Comparison of ENCODE assay signal across 8 cellular contexts in the genomic region with DNA sequence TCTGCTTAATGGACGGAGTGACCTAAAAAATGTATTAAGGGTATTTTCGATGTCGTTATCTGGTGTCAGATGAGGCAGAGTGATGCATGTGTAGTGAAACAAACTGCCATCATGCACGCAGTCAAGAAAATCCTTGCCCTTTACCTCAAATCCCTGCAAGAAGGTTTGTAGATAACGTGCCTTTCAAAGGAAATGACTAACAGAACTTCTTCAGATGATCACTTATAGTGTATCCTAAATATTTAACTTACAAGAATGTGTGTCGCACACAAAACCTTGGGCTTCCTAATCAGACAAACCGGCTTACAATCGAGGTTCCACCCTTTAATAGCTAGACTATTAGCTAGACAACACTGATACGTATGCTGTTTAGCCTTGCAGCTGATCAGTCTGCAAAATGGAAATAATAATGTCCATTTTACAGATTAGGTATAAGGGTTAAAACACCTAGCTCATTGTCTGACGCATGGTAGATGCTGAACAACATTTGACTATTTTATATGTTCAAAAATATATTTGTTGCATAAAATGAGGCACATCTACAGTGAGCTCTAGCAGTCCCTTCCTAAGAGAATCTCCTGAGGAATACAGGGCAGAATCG. TPM values are rescaled to one million over a fixed set of nuclear protein-coding genes. Genes with fewer than 3 reads are reported as not detected.
DNase-seq lines count a peak whose midpoint lies in the region; ATAC-seq and TF ChIP-seq lines count a peak whose summit lies in the region.

No MANE protein-coding gene starts in this region.

- peaks cover 6% of the 10 kb centered on the region; the same call in 1 of the 2 replicates for H3K27me3 Mint-ChIP-seq in WTC11 (ENCODE audit: low read depth)

- peak overlapping the region in 1 of 2 donors; percentile 96 for H3K27ac ChIP-seq in testis

- no peaks in the 10 kb centered on the region for H3K9me3 Mint-ChIP-seq in WTC11

- CTCF ChIA-PET in WTC11 (lab: Charles Lee): interaction anchor here (0.9 kb wide), 1 partner anchor 351 kb away, joined by 3 read pairs; no protein-coding TSS in a partner anchor

- TF ChIP-seq CTCF in WTC11 (IDR thresholded peaks at IDR 0.05): no peak
- no peak for TF ChIP-seq CTCF in testis (IDR thresholded peaks at IDR 0.05)

- ATAC-seq in activated CD4-positive, CD25-positive, alpha-beta regulatory T cell treated with anti-CD3 and anti-CD28 coated beads, Interleukin-2, amount 50 U/mL, for 24 hours: peak; percentile 3 to 4
- ATAC-seq in WTC11 (no peak), HG03457 (IDR thresholded peaks at IDR 0.05; ENCODE audit: unreplicated experiment) (no peak), GM18868 (IDR thresholded peaks at IDR 0.05; ENCODE audit: unreplicated experiment) (no peak)

- no peaks in the 10 kb centered on the region for H3K27me3 ChIP-seq in testis

- DNase-seq in activated CD4-positive, CD25-positive, alpha-beta regulatory T cell (lab: John Stamatoyannopoulos, UW): no peak
- DNase-seq in WTC11 (ENCODE audit: low spot score): no peak
- DNase-seq in iris pigment epithelial cell (ENCODE audit: low read depth): peak; percentile 56
- no peak for DNase-seq in testis
- no peak for DNase-seq in stimulated activated CD8-positive, alpha-beta memory T cell treated with anti-CD3 and anti-CD28 coated beads, Interleukin-4, amount 100 ng/mL, for 48 hours

- POLR2A ChIA-PET in WTC11 (lab: Charles Lee): no interaction called here

- no peaks in the 10 kb centered on the region for H3K9me3 ChIP-seq in testis

- H3K4me3 ChIP-seq in testis: peak overlapping the region; percentile 84 to 86

- peaks cover 18% of the 10 kb centered on the region for H3K4me1 ChIP-seq in testis

- WGBS in testis, 2 donors: 16 to 19% methylated on average over 11 of the region's 11 CpGs

- peaks cover 3% of the 10 kb centered on the region; the same call in 1 of the 2 replicates for H3K36me3 Mint-ChIP-seq in WTC11

- H3K4me1 Mint-ChIP-seq in WTC11: peaks cover 45% of the 10 kb centered on the region

- intact Hi-C loops in testis (cut with DNase I; ENCODE audit: low total_unique reads): no loop called here

- no peak for TF ChIP-seq POLR2A in testis (IDR thresholded peaks at IDR 0.05)

- H3K36me3 ChIP-seq in testis (ENCODE audit: low read depth, missing control alignments): no peaks in the 10 kb centered on the region

- peak overlapping the region; percentile 28 for H3K27ac Mint-ChIP-seq in WTC11

- H3K4me3 Mint-ChIP-seq in WTC11: peak overlapping the region; percentile 86

TF ChIP-seq in WTC11, 78 proteins besides CTCF, POLR2A, EP300 and RAD21:
- TF ChIP-seq FOXK1 (CRISPR knock-in tag; IDR thresholded peaks at IDR 0.05): no peak
- TF ChIP-seq NFYB (CRISPR knock-in tag; conservative IDR thresholded peaks at IDR 0.05; ENCODE audit: low read depth): no peak
- no peak for TF ChIP-seq ZNF416 (CRISPR knock-in tag; IDR thresholded peaks at IDR 0.05)
- TF ChIP-seq CREM (CRISPR knock-in tag; IDR thresholded peaks at IDR 0.05): no peak
- TF ChIP-seq, protein P1, sequence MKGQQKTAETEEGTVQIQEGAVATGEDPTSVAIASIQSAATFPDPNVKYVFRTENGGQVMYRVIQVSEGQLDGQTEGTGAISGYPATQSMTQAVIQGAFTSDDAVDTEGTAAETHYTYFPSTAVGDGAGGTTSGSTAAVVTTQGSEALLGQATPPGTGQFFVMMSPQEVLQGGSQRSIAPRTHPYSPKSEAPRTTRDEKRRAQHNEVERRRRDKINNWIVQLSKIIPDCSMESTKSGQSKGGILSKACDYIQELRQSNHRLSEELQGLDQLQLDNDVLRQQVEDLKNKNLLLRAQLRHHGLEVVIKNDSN (CRISPR knock-in tag; IDR thresholded peaks at IDR 0.05): no peak
- TF ChIP-seq, protein P2, sequence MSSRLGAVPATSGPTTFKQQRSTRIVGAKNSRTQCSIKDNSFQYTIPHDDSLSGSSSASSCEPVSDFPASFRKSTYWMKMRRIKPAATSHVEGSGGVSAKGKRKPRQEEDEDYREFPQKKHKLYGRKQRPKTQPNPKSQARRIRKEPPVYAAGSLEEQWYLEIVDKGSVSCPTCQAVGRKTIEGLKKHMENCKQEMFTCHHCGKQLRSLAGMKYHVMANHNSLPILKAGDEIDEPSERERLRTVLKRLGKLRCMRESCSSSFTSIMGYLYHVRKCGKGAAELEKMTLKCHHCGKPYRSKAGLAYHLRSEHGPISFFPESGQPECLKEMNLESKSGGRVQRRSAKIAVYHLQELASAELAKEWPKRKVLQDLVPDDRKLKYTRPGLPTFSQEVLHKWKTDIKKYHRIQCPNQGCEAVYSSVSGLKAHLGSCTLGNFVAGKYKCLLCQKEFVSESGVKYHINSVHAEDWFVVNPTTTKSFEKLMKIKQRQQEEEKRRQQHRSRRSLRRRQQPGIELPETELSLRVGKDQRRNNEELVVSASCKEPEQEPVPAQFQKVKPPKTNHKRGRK (CRISPR knock-in tag; IDR thresholded peaks at IDR 0.05; ENCODE audit: borderline replicate concordance): no peak
- TF ChIP-seq ZNF232 (CRISPR knock-in tag; IDR thresholded peaks at IDR 0.05): no peak

RNA-seq across cellular contexts. Expression of gene TBCA, which starts 0.6 kb away (rescaled TPM):
- total RNA-seq in WTC11 (2021): 310 to 327 TPM (median 323 TPM) in 3 replicates
- 100 to 1,000 TPM; 116 to 123 TPM for total RNA-seq in testis
- 187 TPM for polyA plus RNA-seq in testis (ENCODE audit: insufficient read depth, low read depth, low replicate concordance)

Comparison
In these comparisons a context has a peak if more than half of its experiments do, and no peak if none do; other contexts are left out.
1. ATAC-seq: peak in activated CD4-positive, CD25-positive, alpha-beta regulatory T cell treated with anti-CD3 and anti-CD28 coated beads, Interleukin-2, amount 50 U/mL, for 24 hours (2 of 2); none in WTC11 (single experiment), HG03457 (single experiment) and GM18868 (single experiment).